ENCODE assay signal across 8 cellular contexts in genomic region chrX:7996414-7996813, GRCh38.
DNase-seq lines count a peak whose midpoint lies in the region; ATAC-seq, FAIRE-seq and TF ChIP-seq lines count a peak whose summit lies in the region.

No MANE protein-coding gene starts in this region.

- RAD21 ChIA-PET in HCT116 (lab: Charles Lee; ENCODE audit: low non-redundant PET in 1 of 2, low total read pairs in 2 of 2, uncharacterized antibody in 2 of 2, unreplicated experiment in 2 of 2): no interaction called here
- RAD21 ChIA-PET in GM12878 (lab: Charles Lee; ENCODE audit: unreplicated experiment): no interaction called here

- H2AFZ ChIP-seq in HCT116 (ENCODE audit: low read depth, low read length, poor library complexity, severe bottlenecking) (no peak overlapping the region), GM12878 (ENCODE audit: control insufficient read depth, low read depth, low read length) (no peak overlapping the region)

- no peak for ATAC-seq in activated T-cell treated with anti-CD3 and anti-CD28 coated beads, Interleukin-2, amount 50 U/mL, for 4 hours
- ATAC-seq in HCT116 (peak; percentile 46; the same call in 1 of the 2 replicates), GM12878 (peak; percentile 91), left lobe of liver (peak; percentile 61), upper lobe of right lung (peak; percentile 67)

- H3K9me2 ChIP-seq in HCT116 (ENCODE audit: insufficient read depth): no peaks in the 10 kb centered on the region

- peak; percentile 28 to 47 (median 32); a peak in 4 of 6 replicates for TF ChIP-seq CTCF in HCT116 (IDR thresholded peaks at IDR 0.05 in 2 of 3, conservative IDR thresholded peaks at IDR 0.05 in 1 of 3; ENCODE audit: borderline replicate concordance in 1 of 3, insufficient read depth in 1 of 3, low read depth in 2 of 3, low read length in 2 of 3)
- TF ChIP-seq CTCF in GM12878 (IDR thresholded peaks at IDR 0.05 in 2 of 3, conservative IDR thresholded peaks at IDR 0.05 in 1 of 3; ENCODE audit: control insufficient read depth in 2 of 3, extremely low read depth in 1 of 3, insufficient read depth in 1 of 3, low read depth in 3 of 3, low read length in 3 of 3): peak; percentile 44 to 75 (median 54); a peak in 5 of 6 replicates
- peak; percentile 55 for TF ChIP-seq CTCF in upper lobe of right lung (IDR thresholded peaks at IDR 0.05)

- SMC1A ChIA-PET in GM12878 (lab: Charles Lee; ENCODE audit: uncharacterized antibody, unreplicated experiment): interaction anchor here (2.3 kb wide), 1 partner anchor 743 kb away, joined by 13 read pairs; no protein-coding TSS in a partner anchor

- intact Hi-C loops in HCT116 (cut with micrococcal nuclease): loop anchor here (2.0 kb wide), 2 partner anchors 742 to 818 kb away; no protein-coding TSS in a partner anchor
- intact Hi-C loops in GM12878 (cut with micrococcal nuclease; ENCODE audit: unreplicated experiment): loop anchor here (1.0 to 5.0 kb wide), 3 partner anchors 366 to 818 kb away; no protein-coding TSS in a partner anchor
- intact Hi-C loops in upper lobe of right lung (cut with DNase I): no loop called here

- H3K27me3 ChIP-seq in HCT116 (ENCODE audit: insufficient read depth, low read length): no peaks in the 10 kb centered on the region
- no peaks in the 10 kb centered on the region for H3K27me3 ChIP-seq in GM12878 (replicated peaks in 1 of 2; ENCODE audit: control insufficient read depth in 2 of 2, insufficient read depth in 2 of 2, low read length in 1 of 2)
- no peaks in the 10 kb centered on the region for H3K27me3 ChIP-seq in upper lobe of right lung

- H3K9me3 ChIP-seq in HCT116 (ENCODE audit: control insufficient read depth in 1 of 2, insufficient read depth in 1 of 2, low read depth in 1 of 2, low read length in 2 of 2) (no peaks in the 10 kb centered on the region), GM12878 (replicated peaks; ENCODE audit: control insufficient read depth, insufficient read depth, low read length) (no peaks in the 10 kb centered on the region; the same call in 2 of the 3 replicates), upper lobe of right lung (no peaks in the 10 kb centered on the region)

- POLR2A ChIA-PET in HCT116 (lab: Charles Lee): no interaction called here
- POLR2A ChIA-PET in GM12878 (lab: Charles Lee): no interaction called here

- BruUV-seq in HCT116 (replicated peaks; lab: Mats Ljungman, UMichigan) (no TSS peak), GM12878 (replicated peaks; lab: Mats Ljungman, UMichigan) (no TSS peak)

- H3K4me1 ChIP-seq in HCT116 (ENCODE audit: control insufficient read depth in 1 of 2, insufficient read depth in 2 of 2, low read length in 2 of 2) (no peaks in the 10 kb centered on the region), GM12878 (ENCODE audit: control insufficient read depth, insufficient read depth, low read length) (no peaks in the 10 kb centered on the region), upper lobe of right lung (no peaks in the 10 kb centered on the region)

- TF ChIP-seq POLR2A in HCT116 (IDR thresholded peaks at IDR 0.05; ENCODE audit: borderline replicate concordance, extremely low read depth, insufficient read depth, insufficient read length) (no peak), GM12878 (IDR thresholded peaks at IDR 0.05; ENCODE audit: low read depth, low read length) (no peak)

- 0% methylated on average over 2 of the region's 2 CpGs for WGBS in GM12878 (ENCODE audit: insufficient coverage, insufficient replicate concordance, low lambda C conversion rate, missing lambda C conversion rate)

- DNase-seq in activated T-cell treated with anti-CD3 and anti-CD28 coated beads, Interleukin-2, amount 50 U/mL, for 4 hours: peak; percentile 10
- DNase-seq in activated T-cell treated with anti-CD3 and anti-CD28 coated beads, Interleukin-2, amount 50 U/mL, for 24 hours: no peak
- no peak for DNase-seq in HCT116 (ENCODE audit: low read depth, low spot score)
- peak; percentile 63 for DNase-seq in NCI-H69 (lab: John Stamatoyannopoulos, UW)
- no peak for DNase-seq in GM12878 (ENCODE audit: low read depth, low spot score)
- DNase-seq in left lobe of liver (ENCODE audit: low spot score): no peak
- DNase-seq in upper lobe of right lung: no peak
- no peak for DNase-seq in HuH-7.5 (ENCODE audit: low spot score)

- CTCF ChIA-PET in HCT116 (lab: Charles Lee) (no interaction called here), GM12878 (lab: Yijun Ruan, JAX) (interaction anchor here (1.1 to 3.7 kb wide), 5 partner anchors 21 to 746 kb away, joined by 3 to 29 read pairs (median 4); no protein-coding TSS in a partner anchor)

- H3K27me3 Mint-ChIP-seq in activated T-cell treated with anti-CD3 and anti-CD28 coated beads, Interleukin-2, amount 50 U/mL, for 4 hours (ENCODE audit: low read depth): no peaks in the 10 kb centered on the region
- H3K27me3 Mint-ChIP-seq in activated T-cell treated with anti-CD3 and anti-CD28 coated beads, Interleukin-2, amount 50 U/mL, for 24 hours: no peaks in the 10 kb centered on the region

- no peaks in the 10 kb centered on the region for H3K9me3 Mint-ChIP-seq in activated T-cell treated with anti-CD3 and anti-CD28 coated beads, Interleukin-2, amount 50 U/mL, for 4 hours
- H3K9me3 Mint-ChIP-seq in activated T-cell treated with anti-CD3 and anti-CD28 coated beads, Interleukin-2, amount 50 U/mL, for 24 hours: no peaks in the 10 kb centered on the region

- no peak overlapping the region for H3K4me2 ChIP-seq in HCT116 (ENCODE audit: low read length)
- H3K4me2 ChIP-seq in GM12878 (ENCODE audit: control insufficient read depth, insufficient read depth): no peak overlapping the region

- H4K20me1 ChIP-seq in HCT116 (ENCODE audit: insufficient read depth) (no peaks in the 10 kb centered on the region), GM12878 (ENCODE audit: control insufficient read depth, insufficient read depth) (no peaks in the 10 kb centered on the region)

- H3K27ac ChIP-seq in HCT116 (ENCODE audit: low read depth, low read length): no peak overlapping the region
- no peak overlapping the region for H3K27ac ChIP-seq in GM12878 (ENCODE audit: control insufficient read depth, insufficient read depth)
- H3K27ac ChIP-seq in upper lobe of right lung: no peak overlapping the region

- no peak overlapping the region for H3K27ac Mint-ChIP-seq in activated T-cell treated with anti-CD3 and anti-CD28 coated beads, Interleukin-2, amount 50 U/mL, for 24 hours

- TF ChIP-seq RAD21 in HCT116 (IDR thresholded peaks at IDR 0.05; ENCODE audit: low read depth): peak; percentile 51
- peak; percentile 84 for TF ChIP-seq RAD21 in GM12878 (IDR thresholded peaks at IDR 0.05; ENCODE audit: insufficient read depth, low read depth, low read length)

- FAIRE-seq in GM12878 (lab: Jason Lieb, UNC): peak; percentile 96

- H3K36me3 Mint-ChIP-seq in activated T-cell treated with anti-CD3 and anti-CD28 coated beads, Interleukin-2, amount 50 U/mL, for 4 hours (ENCODE audit: insufficient read depth): no peaks in the 10 kb centered on the region
- no peaks in the 10 kb centered on the region for H3K36me3 Mint-ChIP-seq in activated T-cell treated with anti-CD3 and anti-CD28 coated beads, Interleukin-2, amount 50 U/mL, for 24 hours (ENCODE audit: low read depth)

- TF ChIP-seq EP300 in GM12878 (IDR thresholded peaks at IDR 0.05; ENCODE audit: borderline replicate concordance in 1 of 2, control insufficient read depth in 1 of 2, low read depth in 2 of 2, low read length in 2 of 2): no peak

- H3K4me3 Mint-ChIP-seq in activated T-cell treated with anti-CD3 and anti-CD28 coated beads, Interleukin-2, amount 50 U/mL, for 4 hours: no peak overlapping the region
- H3K4me3 Mint-ChIP-seq in activated T-cell treated with anti-CD3 and anti-CD28 coated beads, Interleukin-2, amount 50 U/mL, for 24 hours: no peak overlapping the region

- H3K9ac ChIP-seq in HCT116 (ENCODE audit: low read length) (no peak overlapping the region), GM12878 (ENCODE audit: control insufficient read depth, insufficient read depth, low read length) (no peak overlapping the region)

- H3K4me1 Mint-ChIP-seq in activated T-cell treated with anti-CD3 and anti-CD28 coated beads, Interleukin-2, amount 50 U/mL, for 4 hours (ENCODE audit: low read depth): no peaks in the 10 kb centered on the region
- H3K4me1 Mint-ChIP-seq in activated T-cell treated with anti-CD3 and anti-CD28 coated beads, Interleukin-2, amount 50 U/mL, for 24 hours (ENCODE audit: low read depth): no peaks in the 10 kb centered on the region

- H3K4me3 ChIP-seq in HCT116 (replicated peaks in 1 of 2; ENCODE audit: low read depth in 1 of 2, low read length in 2 of 2): no peak overlapping the region
- no peak overlapping the region for H3K4me3 ChIP-seq in GM12878
- H3K4me3 ChIP-seq in upper lobe of right lung: no peak overlapping the region

- H3K36me3 ChIP-seq in HCT116 (ENCODE audit: control insufficient read depth in 1 of 2, insufficient read depth in 2 of 2, low read length in 2 of 2): no peaks in the 10 kb centered on the region
- H3K36me3 ChIP-seq in GM12878 (ENCODE audit: control insufficient read depth in 2 of 2, insufficient read depth in 2 of 2, low read length in 1 of 2): no peaks in the 10 kb centered on the region
- no peaks in the 10 kb centered on the region for H3K36me3 ChIP-seq in upper lobe of right lung

- no peaks in the 10 kb centered on the region for H3K79me2 ChIP-seq in HCT116 (ENCODE audit: insufficient read depth, low read length)
- H3K79me2 ChIP-seq in GM12878 (ENCODE audit: control insufficient read depth, insufficient read depth, low read length): no peaks in the 10 kb centered on the region

- in situ Hi-C loops in GM12878 (cut with MboI): loop anchor here (5.0 to 25.0 kb wide), 3 partner anchors 741 to 1716 kb away; no protein-coding TSS in a partner anchor

TF ChIP-seq in HCT116, 20 proteins besides CTCF, POLR2A, EP300 and RAD21 (continues in another document):
- TF ChIP-seq SIN3A (IDR thresholded peaks at IDR 0.05; ENCODE audit: low read depth) (no peak), EZH2 (IDR thresholded peaks at IDR 0.05) (no peak), CEBPB (IDR thresholded peaks at IDR 0.05; ENCODE audit: low read depth) (no peak), ELF1 (IDR thresholded peaks at IDR 0.05; ENCODE audit: borderline replicate concordance, low read depth) (no peak), SP1 (IDR thresholded peaks at IDR 0.05; ENCODE audit: low read depth) (no peak), POLR2AphosphoS5 (IDR thresholded peaks at IDR 0.05; ENCODE audit: low read depth, low read length) (no peak), SRF (IDR thresholded peaks at IDR 0.05; ENCODE audit: low read depth) (no peak)

TF ChIP-seq in GM12878, 131 proteins besides CTCF, POLR2A, EP300 and RAD21:
- TF ChIP-seq SMC3 (IDR thresholded peaks at IDR 0.05; ENCODE audit: borderline replicate concordance, low read length): peak; percentile 63; the same call in 1 of the 2 replicates
- no peak for TF ChIP-seq YY1 (IDR thresholded peaks at IDR 0.05; ENCODE audit: low read depth, low read length)

Comparison
In these comparisons a context has a peak if more than half of its experiments do, and no peak if none do; other contexts are left out.
1. DNase-seq: peak in activated T-cell treated with anti-CD3 and anti-CD28 coated beads, Interleukin-2, amount 50 U/mL, for 4 hours (single experiment) and NCI-H69 (single experiment); none in activated T-cell treated with anti-CD3 and anti-CD28 coated beads, Interleukin-2, amount 50 U/mL, for 24 hours (single experiment), HCT116 (single experiment), GM12878 (single experiment), left lobe of liver (single experiment), upper lobe of right lung (single experiment) and HuH-7.5 (single experiment).
2. ATAC-seq: peak in HCT116 (single experiment), GM12878 (single experiment), left lobe of liver (single experiment) and upper lobe of right lung (single experiment); none in activated T-cell treated with anti-CD3 and anti-CD28 coated beads, Interleukin-2, amount 50 U/mL, for 4 hours (0 of 2).
3. Peak in every context shown above with its lines, with median percentiles within 50 percentile points of each other: CTCF ChIP-seq.